ENCODE assay signal across 31 cellular contexts in the genomic region with DNA sequence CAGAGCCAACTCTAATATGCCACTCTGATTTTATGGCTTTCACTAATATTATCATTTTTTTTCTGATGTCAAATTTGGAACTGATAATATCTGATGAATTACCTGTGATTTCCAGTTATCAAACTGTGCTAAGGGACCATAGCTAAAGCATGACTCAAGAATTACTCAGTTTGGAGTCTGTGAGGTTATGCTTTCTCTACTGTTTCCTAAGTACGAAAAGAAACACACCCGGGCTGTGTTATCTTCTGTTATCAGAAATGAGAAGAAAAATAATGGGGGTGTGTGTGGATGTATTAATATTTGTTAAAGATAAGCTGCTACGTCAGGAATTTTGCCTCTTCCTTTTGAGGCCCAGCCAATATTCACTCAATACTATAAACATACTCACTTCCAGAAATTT.
"Had no signal": no experiment of that assay in that cellular context is flagged by ENCODE, and none has a peak within 500 bp of the region (broad histone marks: within the 10 kb centered on the region; RNA-seq: fewer than 3 reads in every experiment).

No MANE protein-coding gene starts in this region.

- ATAC-seq: activated CD4-positive, CD25-positive, alpha-beta regulatory T cell treated with anti-CD3 and anti-CD28 coated beads, Interleukin-2, amount 50 U/mL, for 24 hours; effector memory CD8-positive, alpha-beta T cell; left lung; lower lobe of right lung; natural killer cell; stimulated activated naive B cell treated with anti-CD40 and anti-IgM and Interleukin-4, amounts not matched to agents 10 μg/mL and 1 μg/mL and 100 μg/mL, for 72 hours; T-helper 17 cell; upper lobe of right lung had no signal

- H3K9me3 Mint-ChIP-seq: activated CD4-positive, alpha-beta memory T cell treated with anti-CD3 and anti-CD28 coated beads for 36 hours; stimulated activated naive B cell treated with anti-CD40 and anti-IgM and Interleukin-4, amounts not matched to agents 10 μg/mL and 1 μg/mL and 100 μg/mL, for 72 hours had no signal

- DNase-seq: activated CD4-positive, alpha-beta memory T cell treated with anti-CD3 and anti-CD28 coated beads for 36 hours; activated CD4-positive, alpha-beta T cell treated with anti-CD3 and anti-CD28 coated beads for 48 hours; activated CD8-positive, alpha-beta memory T cell treated with anti-CD3 and anti-CD28 coated beads, Interleukin-2, amount 50 U/mL, for 48 hours; activated gamma-delta T cell; activated naive CD4-positive, alpha-beta T cell treated with anti-CD3 and anti-CD28 coated beads, Interleukin-2, amount 50 U/mL, for 16 hours; activated T-cell treated with anti-CD3 and anti-CD28 coated beads, Interleukin-2, amount 50 U/mL, for 24 hours; amygdala; cerebellar nuclear complex; effector memory CD8-positive, alpha-beta T cell; foreskin fibroblast; heart left ventricle; hypothalamus; kidney glomerular epithelial cell; left lung; lower lobe of right lung; mesendoderm; natural killer cell; sigmoid colon; small intestine; stimulated activated CD4-positive, alpha-beta T cell treated with anti-CD3 and anti-CD28 coated beads, Interleukin-1b, Interleukin-23, amount 100 ng/mL, for 48 hours; stimulated activated CD4-positive, alpha-beta T cell treated with anti-CD3 and anti-CD28 coated beads, Interleukin-4, amount 100 ng/mL, for 4 hours; stimulated activated CD8-positive, alpha-beta memory T cell treated with anti-CD3 and anti-CD28 coated beads, Interleukin-4, amount 100 ng/mL, for 48 hours; stimulated activated naive B cell treated with anti-CD40 and anti-IgM and Interleukin-4, amounts not matched to agents 10 μg/mL and 1 μg/mL and 100 μg/mL, for 72 hours; stomach; T-helper 17 cell; T1000; thyroid gland; upper lobe of right lung; WERI-Rb-1 had no signal

- H3K4me1 Mint-ChIP-seq: natural killer cell; stimulated activated naive B cell treated with anti-CD40 and anti-IgM and Interleukin-4, amounts not matched to agents 10 μg/mL and 1 μg/mL and 100 μg/mL, for 72 hours; T-helper 17 cell had no signal

- H3K4me1 ChIP-seq: heart left ventricle, left lung, lower lobe of right lung, sigmoid colon, upper lobe of right lung had no signal

- H3K36me3 ChIP-seq: heart left ventricle, left lung, lower lobe of right lung, sigmoid colon, stomach, thyroid gland, upper lobe of right lung, WERI-Rb-1 had no signal

- H3K36me3 Mint-ChIP-seq: activated CD4-positive, alpha-beta memory T cell treated with anti-CD3 and anti-CD28 coated beads for 36 hours; natural killer cell; stimulated activated naive B cell treated with anti-CD40 and anti-IgM and Interleukin-4, amounts not matched to agents 10 μg/mL and 1 μg/mL and 100 μg/mL, for 72 hours had no signal

- H3K27me3 Mint-ChIP-seq: activated CD4-positive, alpha-beta memory T cell treated with anti-CD3 and anti-CD28 coated beads for 36 hours; activated T-cell treated with anti-CD3 and anti-CD28 coated beads, Interleukin-2, amount 50 U/mL, for 24 hours; effector memory CD8-positive, alpha-beta T cell; stimulated activated naive B cell treated with anti-CD40 and anti-IgM and Interleukin-4, amounts not matched to agents 10 μg/mL and 1 μg/mL and 100 μg/mL, for 72 hours; T-helper 17 cell had no signal

- H3K27ac ChIP-seq: coronary artery, heart left ventricle, left lung, lower lobe of right lung, sigmoid colon, stomach, thyroid gland, upper lobe of right lung, WERI-Rb-1 had no signal

- H3K27me3 ChIP-seq: heart left ventricle, left lung, sigmoid colon, stomach, thyroid gland, upper lobe of right lung had no signal

- H3K27ac Mint-ChIP-seq: activated CD4-positive, alpha-beta memory T cell treated with anti-CD3 and anti-CD28 coated beads for 36 hours; activated T-cell treated with anti-CD3 and anti-CD28 coated beads, Interleukin-2, amount 50 U/mL, for 24 hours; effector memory CD8-positive, alpha-beta T cell; natural killer cell; stimulated activated naive B cell treated with anti-CD40 and anti-IgM and Interleukin-4, amounts not matched to agents 10 μg/mL and 1 μg/mL and 100 μg/mL, for 72 hours; T-helper 17 cell had no signal

- H3K4me3 Mint-ChIP-seq: activated CD4-positive, alpha-beta memory T cell treated with anti-CD3 and anti-CD28 coated beads for 36 hours; activated T-cell treated with anti-CD3 and anti-CD28 coated beads, Interleukin-2, amount 50 U/mL, for 24 hours; effector memory CD8-positive, alpha-beta T cell; natural killer cell; stimulated activated naive B cell treated with anti-CD40 and anti-IgM and Interleukin-4, amounts not matched to agents 10 μg/mL and 1 μg/mL and 100 μg/mL, for 72 hours; T-helper 17 cell had no signal

- H3K4me3 ChIP-seq: coronary artery, heart left ventricle, left lung, lower lobe of right lung, sigmoid colon, stomach, thyroid gland, upper lobe of right lung had no signal

- H3K9me3 ChIP-seq: heart left ventricle, left lung, lower lobe of right lung, sigmoid colon, stomach, thyroid gland, upper lobe of right lung had no signal
